In the genomic region with DNA sequence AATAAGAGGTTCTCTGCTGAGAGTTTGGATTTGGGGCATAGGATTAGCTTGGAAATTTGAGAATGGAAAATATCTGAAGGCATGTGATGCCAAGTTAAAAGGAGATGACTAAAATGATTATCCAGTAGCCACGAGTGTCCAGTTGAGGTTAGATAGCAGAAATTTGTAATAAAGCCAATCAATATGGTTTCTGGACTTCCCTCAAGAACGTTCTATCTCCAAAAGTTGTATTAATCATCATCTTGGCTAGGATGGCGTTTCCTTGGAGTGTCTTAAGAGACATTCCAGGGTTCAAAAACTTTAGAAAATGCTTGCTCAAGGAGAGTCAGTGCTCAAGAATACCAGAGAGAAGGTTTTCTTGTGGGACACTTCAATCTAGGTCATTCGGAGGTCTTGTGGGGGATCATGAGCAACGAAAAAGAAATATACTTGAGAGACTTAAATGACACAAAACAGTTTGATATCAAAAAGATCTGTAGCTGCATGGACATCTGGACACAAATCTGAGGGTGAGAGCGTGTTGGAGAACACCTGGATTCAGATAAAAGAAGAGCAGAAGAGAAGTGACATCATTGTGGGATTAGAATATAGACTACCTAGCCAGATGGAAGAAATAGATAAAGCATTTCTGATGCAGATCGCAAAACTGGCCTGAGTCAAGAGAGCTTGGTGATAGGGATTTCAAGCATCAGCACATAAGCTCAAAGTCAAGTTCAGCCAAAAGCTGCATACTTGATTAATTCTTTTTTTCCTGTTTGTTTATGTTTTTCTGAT, we compare ENCODE assay signal across 23 cellular contexts.
DNase-seq lines count a peak whose midpoint lies in the region; ATAC-seq, FAIRE-seq and TF ChIP-seq lines count a peak whose summit lies in the region.
"Had no signal": no experiment of that assay in that cellular context is flagged by ENCODE, and none has a peak within 500 bp of the region (broad histone marks: within the 10 kb centered on the region; RNA-seq: fewer than 3 reads in every experiment).

No MANE protein-coding gene starts in this region.

- FAIRE-seq in K562 (lab: Jason Lieb, UNC) = no peak
- FAIRE-seq: A204.1, HepG2 had no signal

- H3K36me3 ChIP-seq in K562 (ENCODE audit: control insufficient read depth, insufficient read depth, low read length) = no peaks in the 10 kb centered on the region

- no peak overlapping the region for H2AFZ ChIP-seq in K562 (ENCODE audit: low read depth, low read length)
- H2AFZ ChIP-seq: GM23338 had no signal

- H3K79me2 ChIP-seq in K562 (ENCODE audit: control insufficient read depth, insufficient read depth, low read length) = no peaks in the 10 kb centered on the region

- TF ChIP-seq CTCF in AG10803 (conservative IDR thresholded peaks at IDR 0.05; ENCODE audit: low read length) = no peak
- no peak for TF ChIP-seq CTCF in K562 (IDR thresholded peaks at IDR 0.05 in 2 of 3, conservative IDR thresholded peaks at IDR 0.05 in 1 of 3; ENCODE audit: insufficient read depth in 2 of 3, low read depth in 1 of 3, low read length in 3 of 3)

- no peaks in the 10 kb centered on the region for H4K20me1 ChIP-seq in K562 (replicated peaks; ENCODE audit: control insufficient read depth, insufficient read depth, low read length)

- H3K27me3 ChIP-seq in K562 (ENCODE audit: control insufficient read depth in 2 of 2, insufficient read depth in 2 of 2, low read length in 2 of 2) = no peaks in the 10 kb centered on the region

- no peaks in the 10 kb centered on the region for H3K9me1 ChIP-seq in K562 (ENCODE audit: control insufficient read depth, insufficient read depth, low read length)

- in situ Hi-C loops in K562 (cut with MboI) = no loop called here

- H3K4me3 ChIP-seq in AG10803 (ENCODE audit: low read length) = no peak overlapping the region
- H3K4me3 ChIP-seq in K562 = no peak overlapping the region
- H3K4me3 ChIP-seq: GM23338 had no signal

- POLR2A ChIA-PET in K562 (lab: Yijun Ruan, JAX) = interaction anchor here (0.8 kb wide), 1 partner anchor 15 kb away, joined by 3 read pairs; no protein-coding TSS in a partner anchor

- no peak for TF ChIP-seq POLR2A in K562 (conservative IDR thresholded peaks at IDR 0.05)

- no peaks in the 10 kb centered on the region for H3K9me3 ChIP-seq in K562 (replicated peaks; ENCODE audit: control insufficient read depth, insufficient read depth, low read depth, low read length)
- H3K9me3 ChIP-seq: SK-N-SH had no signal

- peaks cover 0 to 3% of the 10 kb centered on the region in 2 experiments; a peak in 1 of 5 replicates for H3K4me1 ChIP-seq in K562 (replicated peaks in 1 of 2; ENCODE audit: control insufficient read depth in 2 of 2, insufficient read depth in 2 of 2, low read length in 2 of 2)

- DNase-seq in AG10803 (ENCODE audit: low read depth) = peak; percentile 23
- peak; percentile 2 for DNase-seq in HCEC 1CT
- no peak for DNase-seq in K562 (ENCODE audit: extremely low read depth in 1 of 4, low spot score in 3 of 4)
- peak; percentile 58 for DNase-seq in iris pigment epithelial cell (ENCODE audit: low read depth)
- DNase-seq in cerebellar nuclear complex (lab: John Stamatoyannopoulos, UW) = no peak
- DNase-seq in pons (ENCODE audit: low spot score) = no peak
- DNase-seq: C1 segment of cervical spinal cord; CD8-positive, alpha-beta memory T cell; DMS79 treated with DMSO at 0.1 percent for 48 hours; GDM1; NCI-H1417 treated with DMSO at 0.1 percent for 48 hours; NCI-H187 treated with DMSO at 0.1 percent for 48 hours; NCI-H345; NCI-H524 treated with DMSO at 0.1 percent for 48 hours; PC-3; RPMI8226; SHP77 treated with DMSO at 0.1 percent for 48 hours; SK-N-SH had no signal

- WGBS in K562 (ENCODE audit: insufficient coverage, low coverage, missing lambda C conversion rate) = under 1% methylated on average over 7 of the region's 7 CpGs

- H3K9ac ChIP-seq in K562 (ENCODE audit: insufficient read depth in 1 of 2, low read depth in 2 of 2, low read length in 2 of 2) = no peak overlapping the region
- H3K9ac ChIP-seq: SK-N-SH had no signal

- H3K4me2 ChIP-seq in K562 (ENCODE audit: insufficient read depth, low read length) = no peak overlapping the region
- H3K4me2 ChIP-seq: GM23338, SK-N-SH had no signal

- no peak for TF ChIP-seq RAD21 in K562 (CRISPR knock-in tag; conservative IDR thresholded peaks at IDR 0.05 in 1 of 2, IDR thresholded peaks at IDR 0.05 in 1 of 2)

- CTCF ChIA-PET in K562 (lab: Yijun Ruan, JAX; ENCODE audit: low intra/inter-chr PET ratio) = no interaction called here

- intact Hi-C loops in K562 (cut with micrococcal nuclease) = no loop called here

- BruUV-seq in K562 (replicated peaks; lab: Mats Ljungman, UMichigan) = no TSS peak

- TF ChIP-seq EP300 in K562 (IDR thresholded peaks at IDR 0.05; ENCODE audit: low read length) = no peak

- no peak overlapping the region for H3K27ac ChIP-seq in K562 (ENCODE audit: extremely low read depth, low read depth, low read length)

- ATAC-seq in K562 (no peak), HG02798 (IDR thresholded peaks at IDR 0.05; ENCODE audit: poor library complexity, unreplicated experiment) (no peak)
- ATAC-seq: GM23338, HCT116, HepG2, PC-3 had no signal

TF ChIP-seq in K562, 482 proteins besides CTCF, POLR2A, EP300 and RAD21 (continues in another document):
- TF ChIP-seq TEAD4 (IDR thresholded peaks at IDR 0.05; ENCODE audit: low read length) (peak; percentile 50; the same call in 1 of the 2 replicates), TEAD4 (CRISPR knock-in tag; IDR thresholded peaks at IDR 0.05; ENCODE audit: borderline replicate concordance) (no peak), SOX6 (IDR thresholded peaks at IDR 0.05) (0 out of 2 replicates have a peak, but pooled peaks have one; percentile 34), JUND (IDR thresholded peaks at IDR 0.05; ENCODE audit: borderline replicate concordance, low read depth, low read length) (peak; percentile 15; the same call in 1 of the 2 replicates), JUND (tag; IDR thresholded peaks at IDR 0.05; ENCODE audit: borderline replicate concordance, low read depth, low read length) (no peak), CBFA2T2 (conservative IDR thresholded peaks at IDR 0.05) (peak; percentile 55), TGIF2 (CRISPR knock-in tag; IDR thresholded peaks at IDR 0.05) (no peak), ARID1B (IDR thresholded peaks at IDR 0.05) (peak; percentile 50), ZEB2 (IDR thresholded peaks at IDR 0.05) (0 out of 2 replicates have a peak, but pooled peaks have one; percentile 45), ATF7 (IDR thresholded peaks at IDR 0.05) (0 out of 2 replicates have a peak, but pooled peaks have one; percentile 13), ZNF436 (CRISPR knock-in tag; IDR thresholded peaks at IDR 0.05) (no peak), TCF3 (CRISPR knock-in tag; IDR thresholded peaks at IDR 0.05) (peak; percentile 19; the same call in 1 of the 2 replicates), KDM1A (IDR thresholded peaks at IDR 0.05) (0 out of 4 replicates have a peak, but pooled peaks of 1 of the 2 experiments have one; percentile 17), ZNF316 (IDR thresholded peaks at IDR 0.05) (no peak), CTBP1 (IDR thresholded peaks at IDR 0.05; ENCODE audit: borderline replicate concordance) (peak; percentile 38; the same call in 1 of the 2 replicates), JUN (IDR thresholded peaks at IDR 0.05; ENCODE audit: borderline replicate concordance, low read depth, low read length) (no peak), JUN (CRISPR knock-in tag; IDR thresholded peaks at IDR 0.05; ENCODE audit: borderline replicate concordance) (no peak), TAL1 (IDR thresholded peaks at IDR 0.05) (peak; percentile 54)
- TF ChIP-seq, protein P1, sequence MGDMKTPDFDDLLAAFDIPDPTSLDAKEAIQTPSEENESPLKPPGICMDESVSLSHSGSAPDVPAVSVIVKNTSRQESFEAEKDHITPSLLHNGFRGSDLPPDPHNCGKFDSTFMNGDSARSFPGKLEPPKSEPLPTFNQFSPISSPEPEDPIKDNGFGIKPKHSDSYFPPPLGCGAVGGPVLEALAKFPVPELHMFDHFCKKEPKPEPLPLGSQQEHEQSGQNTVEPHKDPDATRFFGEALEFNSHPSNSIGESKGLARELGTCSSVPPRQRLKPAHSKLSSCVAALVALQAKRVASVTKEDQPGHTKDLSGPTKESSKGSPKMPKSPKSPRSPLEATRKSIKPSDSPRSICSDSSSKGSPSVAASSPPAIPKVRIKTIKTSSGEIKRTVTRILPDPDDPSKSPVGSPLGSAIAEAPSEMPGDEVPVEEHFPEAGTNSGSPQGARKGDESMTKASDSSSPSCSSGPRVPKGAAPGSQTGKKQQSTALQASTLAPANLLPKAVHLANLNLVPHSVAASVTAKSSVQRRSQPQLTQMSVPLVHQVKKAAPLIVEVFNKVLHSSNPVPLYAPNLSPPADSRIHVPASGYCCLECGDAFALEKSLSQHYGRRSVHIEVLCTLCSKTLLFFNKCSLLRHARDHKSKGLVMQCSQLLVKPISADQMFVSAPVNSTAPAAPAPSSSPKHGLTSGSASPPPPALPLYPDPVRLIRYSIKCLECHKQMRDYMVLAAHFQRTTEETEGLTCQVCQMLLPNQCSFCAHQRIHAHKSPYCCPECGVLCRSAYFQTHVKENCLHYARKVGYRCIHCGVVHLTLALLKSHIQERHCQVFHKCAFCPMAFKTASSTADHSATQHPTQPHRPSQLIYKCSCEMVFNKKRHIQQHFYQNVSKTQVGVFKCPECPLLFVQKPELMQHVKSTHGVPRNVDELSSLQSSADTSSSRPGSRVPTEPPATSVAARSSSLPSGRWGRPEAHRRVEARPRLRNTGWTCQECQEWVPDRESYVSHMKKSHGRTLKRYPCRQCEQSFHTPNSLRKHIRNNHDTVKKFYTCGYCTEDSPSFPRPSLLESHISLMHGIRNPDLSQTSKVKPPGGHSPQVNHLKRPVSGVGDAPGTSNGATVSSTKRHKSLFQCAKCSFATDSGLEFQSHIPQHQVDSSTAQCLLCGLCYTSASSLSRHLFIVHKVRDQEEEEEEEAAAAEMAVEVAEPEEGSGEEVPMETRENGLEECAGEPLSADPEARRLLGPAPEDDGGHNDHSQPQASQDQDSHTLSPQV (IDR thresholded peaks at IDR 0.05) = no peak

Comparison
In these comparisons a context has a peak if more than half of its experiments do, and no peak if none do; other contexts are left out.
1. DNase-seq: peak in AG10803 (single experiment), HCEC 1CT (single experiment) and iris pigment epithelial cell (single experiment); none in K562 (0 of 4), cerebellar nuclear complex (0 of 2) and pons (single experiment).